ENCODE assay signal across 11 cellular contexts in the genomic region with DNA sequence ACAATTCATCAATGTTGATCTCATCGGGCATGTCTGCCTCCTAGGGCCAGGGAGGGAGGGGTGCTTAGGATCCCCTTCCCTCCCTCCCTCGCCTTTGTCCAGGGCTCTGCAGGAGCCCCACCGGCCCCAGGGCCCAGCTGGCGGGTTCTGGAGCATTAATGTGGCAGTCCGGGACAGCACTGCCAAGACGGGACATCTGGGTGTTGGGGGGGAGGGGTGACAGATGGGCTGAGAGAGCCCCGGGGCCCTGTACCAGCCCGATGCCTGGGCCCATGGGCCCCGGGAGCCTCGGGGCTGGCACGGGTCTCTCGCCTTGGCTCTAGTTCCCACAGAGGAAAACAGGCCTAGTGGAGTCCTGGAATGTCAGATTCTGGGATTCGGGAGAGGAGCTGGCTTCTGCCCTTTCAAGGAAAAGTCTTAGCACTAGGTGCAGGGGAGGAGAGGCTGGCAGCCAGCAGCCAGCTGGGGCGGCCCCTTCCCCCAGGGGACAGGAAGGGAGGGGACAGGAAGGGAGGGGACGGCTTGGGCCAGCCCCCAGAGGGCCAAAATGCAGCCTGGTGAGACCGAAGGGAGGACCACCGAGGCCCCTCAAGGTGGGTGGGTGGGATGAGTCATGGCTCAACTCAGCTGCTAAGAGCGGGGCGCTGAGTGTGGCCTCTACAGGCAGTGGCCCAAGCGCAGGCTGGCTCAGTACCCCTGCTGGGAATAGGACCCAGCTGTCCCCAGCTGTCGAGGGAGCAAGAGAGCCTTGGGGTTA. TPM values are rescaled to one million over a fixed set of nuclear protein-coding genes. Genes with fewer than 3 reads are reported as not detected.
DNase-seq lines count a peak whose midpoint lies in the region; ATAC-seq and TF ChIP-seq lines count a peak whose summit lies in the region.
"Had no signal": no experiment of that assay in that cellular context is flagged by ENCODE, and none has a peak within 500 bp of the region (broad histone marks: within the 10 kb centered on the region; RNA-seq: fewer than 3 reads in every experiment).

No MANE protein-coding gene starts in this region.

- H3K9me3 ChIP-seq in testis, result no peaks in the 10 kb centered on the region

- H3K9me3 Mint-ChIP-seq in dendritic cell treated with granulocyte-macrophage colony-stimulating factor and Interleukin-4, amounts not matched to agents 40 ng/mL and 50 ng/mL, for 4 days, result no peaks in the 10 kb centered on the region
- H3K9me3 Mint-ChIP-seq in CD14-positive monocyte, result peaks cover 0 to 6% (median 4%) of the 10 kb centered on the region in 7 donors

- DNase-seq in NCI-H2171 (lab: John Stamatoyannopoulos, UW) (peak; percentile 72), midbrain (lab: John Stamatoyannopoulos, UW) (peak; percentile 92), testis (no peak), NCI-H748 treated with DMSO at 0.1 percent for 48 hours (lab: John Stamatoyannopoulos, UW) (no peak), CD14-positive monocyte (ENCODE audit: low spot score) (no peak), HUDEP-2 (lab: John Stamatoyannopoulos, UW; ENCODE audit: unreplicated experiment in 76 of 76) (no peak)
- DNase-seq: brain microvascular endothelial cell had no signal

- no peak for TF ChIP-seq CTCF in testis (IDR thresholded peaks at IDR 0.05)
- TF ChIP-seq CTCF in CD14-positive monocyte (IDR thresholded peaks at IDR 0.05), result no peak

- no peak for TF ChIP-seq POLR2A in testis (IDR thresholded peaks at IDR 0.05)

- no peak for ATAC-seq in GM21723 (IDR thresholded peaks at IDR 0.05; ENCODE audit: unreplicated experiment)

- H3K36me3 Mint-ChIP-seq in dendritic cell treated with granulocyte-macrophage colony-stimulating factor and Interleukin-4, amounts not matched to agents 40 ng/mL and 50 ng/mL, for 4 days (ENCODE audit: low read depth), result peaks cover 39% of the 10 kb centered on the region
- H3K36me3 Mint-ChIP-seq in CD14-positive monocyte, result peaks cover 0 to 2% of the 10 kb centered on the region in 2 donors

- peaks cover 67% of the 10 kb centered on the region for H3K4me1 Mint-ChIP-seq in dendritic cell treated with granulocyte-macrophage colony-stimulating factor and Interleukin-4, amounts not matched to agents 40 ng/mL and 50 ng/mL, for 4 days (ENCODE audit: low read depth)
- peaks cover 8% of the 10 kb centered on the region for H3K4me1 Mint-ChIP-seq in CD14-positive monocyte

- peak overlapping the region; percentile 94 to 96 for H3K27ac ChIP-seq in testis
- H3K27ac ChIP-seq: brain microvascular endothelial cell, VCaP had no signal

- intact Hi-C loops in dendritic cell treated with granulocyte-macrophage colony-stimulating factor and Interleukin-4, amounts not matched to agents 40 ng/mL and 50 ng/mL, for 4 days (cut with micrococcal nuclease), result no loop called here
- intact Hi-C loops in testis (cut with DNase I; ENCODE audit: low total_unique reads) (no loop called here), CD14-positive monocyte (cut with micrococcal nuclease) (no loop called here)

- peak overlapping the region; percentile 26 for H3K4me3 Mint-ChIP-seq in dendritic cell treated with granulocyte-macrophage colony-stimulating factor and Interleukin-4, amounts not matched to agents 40 ng/mL and 50 ng/mL, for 4 days
- H3K4me3 Mint-ChIP-seq in CD14-positive monocyte, result no peak overlapping the region

- H3K27ac Mint-ChIP-seq in dendritic cell treated with granulocyte-macrophage colony-stimulating factor and Interleukin-4, amounts not matched to agents 40 ng/mL and 50 ng/mL, for 4 days, result no peak overlapping the region
- no peak overlapping the region for H3K27ac Mint-ChIP-seq in CD14-positive monocyte

- H3K4me1 ChIP-seq in testis, result peaks cover 59% of the 10 kb centered on the region

- no peaks in the 10 kb centered on the region for H3K36me3 ChIP-seq in testis (ENCODE audit: low read depth, missing control alignments)
- H3K36me3 ChIP-seq: brain microvascular endothelial cell had no signal

- H3K27me3 Mint-ChIP-seq in dendritic cell treated with granulocyte-macrophage colony-stimulating factor and Interleukin-4, amounts not matched to agents 40 ng/mL and 50 ng/mL, for 4 days, result peaks cover 63% of the 10 kb centered on the region
- peaks cover 36 to 62% (median 48%) of the 10 kb centered on the region in 3 donors for H3K27me3 Mint-ChIP-seq in CD14-positive monocyte (ENCODE audit: low read depth in 3 of 3)

- H3K27me3 ChIP-seq in testis, result no peaks in the 10 kb centered on the region
- H3K27me3 ChIP-seq: brain microvascular endothelial cell had no signal

- 25 to 27% methylated on average over 12 to 21 of the region's 21 CpGs for WGBS in testis, 2 donors

- peak overlapping the region; percentile 8 to 20 for H3K4me3 ChIP-seq in testis

RNA-seq across cellular contexts. Expression of a gene that starts 3.1 kb away (rescaled TPM):
- 100 to 1,000 TPM; 187 to 268 TPM for total RNA-seq in testis
- polyA plus RNA-seq in testis (ENCODE audit: insufficient read depth, low read depth, low replicate concordance) (97.1 TPM), CD14-positive monocyte (not detected)
- total RNA-seq: MCF 10A had no signal

RNA-seq across cellular contexts. Expression of a gene that starts 11.3 kb away (rescaled TPM):
- total RNA-seq in testis, result 100 to 1,000 TPM; 372 to 389 TPM
- polyA plus RNA-seq in testis (ENCODE audit: insufficient read depth, low read depth, low replicate concordance) (480 TPM), CD14-positive monocyte (100 to 1,000 TPM; 114 to 139 TPM)

RNA-seq across cellular contexts. Expression of a gene that starts 29.1 kb away (rescaled TPM):
- 1 to 10 TPM; 4.7 to 6.4 TPM for total RNA-seq in testis
- polyA plus RNA-seq in testis (ENCODE audit: insufficient read depth, low read depth, low replicate concordance) (3.6 TPM), CD14-positive monocyte (not detected)

RNA-seq across cellular contexts. Expression of a gene that starts 50.9 kb away (rescaled TPM):
- total RNA-seq in testis, result 1 to 10 TPM; 1.1 to 1.7 TPM
- polyA plus RNA-seq in testis (ENCODE audit: insufficient read depth, low read depth, low replicate concordance) (7.9 TPM), CD14-positive monocyte (under 1 TPM; 0.69 to 0.73 TPM)

Comparison
In these comparisons a context has a peak if more than half of its experiments do, and no peak if none do; other contexts are left out.
1. DNase-seq: peak in NCI-H2171 (single experiment) and midbrain (single experiment); none in testis (single experiment), NCI-H748 treated with DMSO at 0.1 percent for 48 hours (single experiment), CD14-positive monocyte (single experiment) and HUDEP-2 (0 of 76).
2. RNA of a gene that starts 3.1 kb away (polyA plus RNA-seq): 97.1 TPM in testis (single experiment); not detected in CD14-positive monocyte; every median in the first group is over 10 times any median in the second.